Comparison of ENCODE assay signal across 8 cellular contexts in the genomic region with DNA sequence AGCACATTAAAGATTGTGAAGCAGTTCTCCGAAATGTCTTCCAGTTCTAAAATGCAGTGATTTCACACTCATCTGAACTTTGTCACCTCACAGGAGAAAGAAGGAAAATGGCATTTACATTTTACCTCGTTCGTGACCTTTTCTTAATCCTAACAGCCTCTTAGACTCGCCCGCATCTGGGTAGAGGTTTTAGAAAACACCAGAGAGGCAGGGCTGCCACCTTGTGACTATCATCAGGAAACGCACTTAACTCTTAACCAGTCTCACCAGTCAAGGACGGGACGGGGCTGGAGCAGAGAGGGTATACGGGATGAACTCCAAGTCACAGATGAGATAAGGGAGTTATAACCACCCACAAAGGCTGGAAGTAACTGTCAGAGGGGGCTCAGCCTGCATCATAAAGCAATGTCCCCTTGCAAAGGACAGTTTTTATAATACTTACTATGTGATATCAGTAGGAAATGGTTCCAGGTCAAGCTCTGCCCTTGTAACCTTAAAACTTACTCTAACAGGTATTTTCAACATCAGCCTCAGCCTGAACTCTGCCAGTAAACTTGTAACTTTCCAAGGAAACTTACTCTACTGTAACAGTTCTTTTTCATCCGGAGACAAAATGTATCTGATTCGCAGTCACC. TPM values are rescaled to one million over a fixed set of nuclear protein-coding genes. Genes with fewer than 3 reads are reported as not detected.
A peak's percentile ranks its signal among the peaks of the same experiment; 100 is the strongest.
DNase-seq lines count a peak whose midpoint lies in the region; ATAC-seq, FAIRE-seq and TF ChIP-seq lines count a peak whose summit lies in the region.

No MANE protein-coding gene starts in this region.

- WGBS in neuronal stem cell (ENCODE audit: extremely low coverage in 2 of 2, insufficient read length in 2 of 2, insufficient replicate concordance in 1 of 2), 2 donors, result no CpG with 5 or more reads among the region's 11 CpGs

- H3K36me3 ChIP-seq in H7 (replicated peaks; ENCODE audit: control insufficient read depth, insufficient read depth, low read length) (no peaks in the 10 kb centered on the region), endothelial cell of umbilical vein (ENCODE audit: control insufficient read depth in 2 of 2, extremely low read depth in 1 of 2, insufficient read depth in 2 of 2, low read length in 2 of 2) (no peaks in the 10 kb centered on the region), neuronal stem cell (replicated peaks in 1 of 2; ENCODE audit: control insufficient read depth in 2 of 2, insufficient read depth in 2 of 2, low read length in 2 of 2) (no peaks in the 10 kb centered on the region), vagina (no peaks in the 10 kb centered on the region)

- no peak overlapping the region for H2BK120ac ChIP-seq in neuronal stem cell (ENCODE audit: low read depth, low read length)

- no peak for TF ChIP-seq POLR2A in endothelial cell of umbilical vein (IDR thresholded peaks at IDR 0.05; ENCODE audit: low read depth, low read length)
- TF ChIP-seq POLR2A in vagina (IDR thresholded peaks at IDR 0.05), result no peak

- H3K9ac ChIP-seq in endothelial cell of umbilical vein (replicated peaks; ENCODE audit: extremely low read depth, insufficient read depth, low read length), result no peak overlapping the region
- H3K9ac ChIP-seq in neuronal stem cell (ENCODE audit: low read depth, low read length, poor library complexity), result no peak overlapping the region

- no peaks in the 10 kb centered on the region for H3K4me1 ChIP-seq in endothelial cell of umbilical vein (ENCODE audit: control insufficient read depth, extremely low read depth, insufficient read depth, low read length)
- H3K4me1 ChIP-seq in neuronal stem cell (ENCODE audit: control insufficient read depth in 2 of 2, insufficient read depth in 1 of 2, low read depth in 1 of 2, low read length in 2 of 2), result no peaks in the 10 kb centered on the region
- H3K4me1 ChIP-seq in vagina, result no peaks in the 10 kb centered on the region

- no peak overlapping the region for H4K8ac ChIP-seq in neuronal stem cell (ENCODE audit: low read depth, low read length)

- no peak overlapping the region for H3K23ac ChIP-seq in neuronal stem cell (ENCODE audit: low read depth, low read length, poor library complexity)

- H3K27me3 ChIP-seq in H7 (ENCODE audit: control insufficient read depth, insufficient read depth, low read length) (no peaks in the 10 kb centered on the region), endothelial cell of umbilical vein (ENCODE audit: control insufficient read depth in 2 of 2, insufficient read depth in 2 of 2, low read length in 2 of 2) (peaks cover 10 to 12% of the 10 kb centered on the region in 2 experiments), neuronal stem cell (ENCODE audit: control insufficient read depth in 3 of 3, insufficient read depth in 3 of 3, low read depth in 1 of 3, low read length in 3 of 3) (peaks cover 0 to 40% (median 12%) of the 10 kb centered on the region in 3 experiments), vagina (no peaks in the 10 kb centered on the region)

- no peak overlapping the region for H3K14ac ChIP-seq in neuronal stem cell (ENCODE audit: low read length)

- H3K27ac ChIP-seq in endothelial cell of umbilical vein (ENCODE audit: insufficient read depth, low read depth, low read length) (no peak overlapping the region), neuronal stem cell (replicated peaks; ENCODE audit: low read length) (no peak overlapping the region), vagina (no peak overlapping the region)

- POLR2A ChIA-PET in endothelial cell of umbilical vein (lab: Charles Lee), result no interaction called here

- CTCF ChIA-PET in endothelial cell of umbilical vein (lab: Charles Lee), result interaction anchor here (0.6 to 1.1 kb wide), 4 partner anchors 9 to 105 kb away, joined by 3 to 4 read pairs (median 4); no protein-coding TSS in a partner anchor

- no peaks in the 10 kb centered on the region for H3K9me1 ChIP-seq in endothelial cell of umbilical vein (replicated peaks; ENCODE audit: control insufficient read depth, extremely low read depth, insufficient read depth, low read length)

- H3K4ac ChIP-seq in neuronal stem cell (ENCODE audit: low read length), result no peak overlapping the region

- DNase-seq in AML-193 (lab: John Stamatoyannopoulos, UW) (peak; percentile 80 to 88), H7 (peak; percentile 72), NCI-H510A treated with DMSO at 0.1 percent for 48 hours (lab: John Stamatoyannopoulos, UW) (peak; percentile 91), endothelial cell of umbilical vein (ENCODE audit: low read depth, low spot score) (peak; percentile 36), neuronal stem cell (ENCODE audit: low spot score) (peak; percentile 3), vagina (ENCODE audit: extremely low spot score in 2 of 2) (no peak)
- DNase-seq in activated CD4-positive, alpha-beta T cell treated with anti-CD3 and anti-CD28 coated beads, Interleukin-2, amount 50 U/mL, for 48 hours, result peak; percentile 53 to 66

- no peak overlapping the region for H4K91ac ChIP-seq in neuronal stem cell (ENCODE audit: low read depth, low read length, poor library complexity)

- H3K18ac ChIP-seq in neuronal stem cell (ENCODE audit: low read length), result no peak overlapping the region

- H2AFZ ChIP-seq in endothelial cell of umbilical vein (ENCODE audit: low read depth, low read length), result no peak overlapping the region
- H2AFZ ChIP-seq in neuronal stem cell (ENCODE audit: low read length), result no peak overlapping the region

- no peak overlapping the region for H2BK5ac ChIP-seq in neuronal stem cell (ENCODE audit: low read length)

- H3K4me3 ChIP-seq in H7 (ENCODE audit: insufficient read depth, low read depth, low read length) (no peak overlapping the region), endothelial cell of umbilical vein (replicated peaks in 1 of 3; ENCODE audit: insufficient read depth in 1 of 3, low read depth in 1 of 3, low read length in 3 of 3) (no peak overlapping the region), neuronal stem cell (ENCODE audit: low read length in 2 of 2) (no peak overlapping the region), vagina (no peak overlapping the region)

- no peak overlapping the region for H2AK5ac ChIP-seq in neuronal stem cell (ENCODE audit: low read depth, low read length)

- no peak overlapping the region for H3K4me2 ChIP-seq in endothelial cell of umbilical vein (ENCODE audit: insufficient read depth, low read length)
- no peak overlapping the region for H3K4me2 ChIP-seq in neuronal stem cell (ENCODE audit: insufficient read depth, low read length, poor library complexity, severe bottlenecking)

- no peaks in the 10 kb centered on the region for H3K79me2 ChIP-seq in endothelial cell of umbilical vein (ENCODE audit: control insufficient read depth, insufficient read depth, low read length)

- dilution Hi-C loops in endothelial cell of umbilical vein (cut with MboI; ENCODE audit: extremely low pct_ligation_motif_present, low sequenced_read_pairs), result no loop called here

- H4K20me1 ChIP-seq in endothelial cell of umbilical vein (replicated peaks; ENCODE audit: control insufficient read depth, extremely low read depth, insufficient read depth, low read length), result no peaks in the 10 kb centered on the region

- H3K9me3 ChIP-seq in endothelial cell of umbilical vein (replicated peaks; ENCODE audit: control insufficient read depth, insufficient read depth, low read length) (no peaks in the 10 kb centered on the region), neuronal stem cell (replicated peaks in 1 of 2; ENCODE audit: control insufficient read depth in 2 of 2, insufficient read depth in 1 of 2, low read depth in 1 of 2, low read length in 2 of 2) (peaks cover 0 to 3% of the 10 kb centered on the region in 2 donors), vagina (no peaks in the 10 kb centered on the region)

- peak; percentile 79 for FAIRE-seq in endothelial cell of umbilical vein (lab: Jason Lieb, UNC)

- ATAC-seq in GM19455 (IDR thresholded peaks at IDR 0.05; ENCODE audit: unreplicated experiment), result no peak

- H2BK12ac ChIP-seq in neuronal stem cell (ENCODE audit: low read length), result no peak overlapping the region

- no TSS peak for BruUV-seq in endothelial cell of umbilical vein (replicated peaks; lab: Mats Ljungman, UMichigan)

- H3K79me1 ChIP-seq in neuronal stem cell (ENCODE audit: low read depth, low read length), result no peaks in the 10 kb centered on the region

- intact Hi-C loops in endothelial cell of umbilical vein (cut with micrococcal nuclease) (loop anchor here (2.0 kb wide), 1 partner anchor 40 kb away; no protein-coding TSS in a partner anchor), vagina (cut with DNase I) (no loop called here)

- no peak overlapping the region for H2BK15ac ChIP-seq in neuronal stem cell (ENCODE audit: low read length)

- TF ChIP-seq CTCF in endothelial cell of umbilical vein (IDR thresholded peaks at IDR 0.05; ENCODE audit: extremely low read depth in 1 of 2, insufficient read depth in 1 of 2, low read depth in 1 of 2, low read length in 2 of 2), result peak; percentile 22 to 46
- no peak for TF ChIP-seq CTCF in vagina (IDR thresholded peaks at IDR 0.05)

RNA-seq across cellular contexts. Expression of a gene that starts 8.6 kb away (rescaled TPM):
- total RNA-seq in H7 (2014; rRNA removed; shearing (Covaris generic)), result not detected in 2 replicates
- not detected in 2 replicates for total RNA-seq in endothelial cell of umbilical vein
- polyA plus RNA-seq in endothelial cell of umbilical vein, result not detected in 2 replicates
- not detected in 2 replicates for polyA plus RNA-seq in endothelial cell of umbilical vein (2011; cell fraction: cytosol; rRNA removed)
- not detected in 2 replicates for polyA plus RNA-seq in endothelial cell of umbilical vein (2011; cell fraction: nucleus; rRNA removed)
- not detected in 2 replicates for polyA plus RNA-seq in endothelial cell of umbilical vein (2012)
- not detected in 2 replicates for polyA minus RNA-seq in endothelial cell of umbilical vein
- not detected for polyA minus RNA-seq in endothelial cell of umbilical vein (2011; cell fraction: cytosol; rRNA and poly(A)+ RNA removed)
- not detected in 2 replicates for polyA minus RNA-seq in endothelial cell of umbilical vein (2011; cell fraction: nucleus; rRNA and poly(A)+ RNA removed)
- not detected for polyA plus RNA-seq in neuronal stem cell (2013, experiment 1 of 2)
- polyA plus RNA-seq in neuronal stem cell (2013, experiment 2 of 2), result not detected
- 6.9 TPM for total RNA-seq in vagina

RNA-seq across cellular contexts. Expression of a gene that starts 38.3 kb away (rescaled TPM):
- total RNA-seq in H7 (2014; rRNA removed; shearing (Covaris generic)), result not detected in 2 replicates
- total RNA-seq in endothelial cell of umbilical vein (not detected in 2 replicates), vagina (52.1 TPM)
- not detected in 2 replicates for polyA plus RNA-seq in endothelial cell of umbilical vein
- not detected in 2 replicates for polyA plus RNA-seq in endothelial cell of umbilical vein (2011; cell fraction: cytosol; rRNA removed)
- polyA plus RNA-seq in endothelial cell of umbilical vein (2011; cell fraction: nucleus; rRNA removed), result not detected in 2 replicates
- polyA plus RNA-seq in endothelial cell of umbilical vein (2012), result not detected in 2 replicates
- not detected in 2 replicates for polyA minus RNA-seq in endothelial cell of umbilical vein
- polyA minus RNA-seq in endothelial cell of umbilical vein (2011; cell fraction: cytosol; rRNA and poly(A)+ RNA removed), result not detected
- polyA minus RNA-seq in endothelial cell of umbilical vein (2011; cell fraction: nucleus; rRNA and poly(A)+ RNA removed), result not detected in 2 replicates
- polyA plus RNA-seq in neuronal stem cell (2013, experiment 1 of 2), result not detected
- polyA plus RNA-seq in neuronal stem cell (2013, experiment 2 of 2), result not detected

RNA-seq across cellular contexts. Expression of a gene that starts 49.7 kb away (rescaled TPM):
- total RNA-seq in H7 (2014; rRNA removed; shearing (Covaris generic)), result not detected in 2 replicates
- not detected in 2 replicates for total RNA-seq in endothelial cell of umbilical vein
- polyA plus RNA-seq in endothelial cell of umbilical vein, result not detected in 2 replicates
- not detected in 2 replicates for polyA plus RNA-seq in endothelial cell of umbilical vein (2011; cell fraction: cytosol; rRNA removed)
- polyA plus RNA-seq in endothelial cell of umbilical vein (2011; cell fraction: nucleus; rRNA removed), result not detected in 2 replicates
- polyA plus RNA-seq in endothelial cell of umbilical vein (2012), result not detected in 2 replicates
- polyA minus RNA-seq in endothelial cell of umbilical vein, result not detected in 2 replicates
- not detected for polyA minus RNA-seq in endothelial cell of umbilical vein (2011; cell fraction: cytosol; rRNA and poly(A)+ RNA removed)
- polyA minus RNA-seq in endothelial cell of umbilical vein (2011; cell fraction: nucleus; rRNA and poly(A)+ RNA removed), result not detected in 2 replicates
- polyA plus RNA-seq in neuronal stem cell (2013, experiment 1 of 2), result not detected
- polyA plus RNA-seq in neuronal stem cell (2013, experiment 2 of 2), result not detected
- total RNA-seq in vagina, result not detected

RNA-seq across cellular contexts. Expression of a gene that starts 58.6 kb away (rescaled TPM):
- not detected in 2 replicates for total RNA-seq in H7 (2014; rRNA removed; shearing (Covaris generic))
- not detected in 2 replicates for total RNA-seq in endothelial cell of umbilical vein
- 0.03 TPM in 1 of 2 replicates, not detected in the other for polyA plus RNA-seq in endothelial cell of umbilical vein
- polyA plus RNA-seq in endothelial cell of umbilical vein (2011; cell fraction: cytosol; rRNA removed), result not detected in 2 replicates
- not detected in 2 replicates for polyA plus RNA-seq in endothelial cell of umbilical vein (2011; cell fraction: nucleus; rRNA removed)
- not detected in 2 replicates for polyA plus RNA-seq in endothelial cell of umbilical vein (2012)
- polyA minus RNA-seq in endothelial cell of umbilical vein, result not detected in 2 replicates
- not detected for polyA minus RNA-seq in endothelial cell of umbilical vein (2011; cell fraction: cytosol; rRNA and poly(A)+ RNA removed)
- not detected in 2 replicates for polyA minus RNA-seq in endothelial cell of umbilical vein (2011; cell fraction: nucleus; rRNA and poly(A)+ RNA removed)
- not detected for polyA plus RNA-seq in neuronal stem cell (2013, experiment 1 of 2)
- 0.03 TPM for polyA plus RNA-seq in neuronal stem cell (2013, experiment 2 of 2)
- 3.4 TPM for total RNA-seq in vagina

Comparison
In these comparisons a context has a peak if more than half of its experiments do, and no peak if none do; other contexts are left out.
1. DNase-seq: peak in AML-193 (2 of 2), H7 (single experiment), NCI-H510A treated with DMSO at 0.1 percent for 48 hours (single experiment), activated CD4-positive, alpha-beta T cell treated with anti-CD3 and anti-CD28 coated beads, Interleukin-2, amount 50 U/mL, for 48 hours (2 of 2), endothelial cell of umbilical vein (single experiment) and neuronal stem cell (single experiment); none in vagina (0 of 2).
2. CTCF ChIP-seq: peak in endothelial cell of umbilical vein (2 of 2); none in vagina (0 of 3).
3. RNA of a gene that starts 38.3 kb away (total RNA-seq): 52.1 TPM in vagina (single experiment); not detected in H7 and not detected in endothelial cell of umbilical vein; every median in the first group is over 10 times any median in the second.